8 cellular contexts compared by ENCODE assay signal in genomic region chr3:39115870-39116269, GRCh38.
"Had no signal": no experiment of that assay in that cellular context is flagged by ENCODE, and none has a peak within 500 bp of the region (broad histone marks: within the 10 kb centered on the region; RNA-seq: fewer than 3 reads in every experiment).

No MANE protein-coding gene starts in this region.

- H3K4me1 Mint-ChIP-seq: GM23338 had no signal

- H3K4me2 ChIP-seq: GM23338 had no signal

- H3K36me3 ChIP-seq: HAP-1 had no signal

- H3K27ac ChIP-seq: HL-60 had no signal

- H3K27ac Mint-ChIP-seq: GM23338, HFFc6 had no signal

- DNase-seq: H7, HFFc6 had no signal

- ATAC-seq: GM23338, HCT116, HepG2 had no signal

- H2AFZ ChIP-seq: GM23338 had no signal

- H3K9me3 ChIP-seq: HAP-1 had no signal

- H3K27me3 Mint-ChIP-seq: IgD-negative memory B cell had no signal

- H3K9me3 Mint-ChIP-seq: GM23338, HFFc6, IgD-negative memory B cell had no signal

- H3K4me3 ChIP-seq: GM23338, HAP-1 had no signal

- H3K4me3 Mint-ChIP-seq: GM23338, HFFc6, IgD-negative memory B cell had no signal
